Comparison of ENCODE assay signal across 1 cellular context in the genomic region with DNA sequence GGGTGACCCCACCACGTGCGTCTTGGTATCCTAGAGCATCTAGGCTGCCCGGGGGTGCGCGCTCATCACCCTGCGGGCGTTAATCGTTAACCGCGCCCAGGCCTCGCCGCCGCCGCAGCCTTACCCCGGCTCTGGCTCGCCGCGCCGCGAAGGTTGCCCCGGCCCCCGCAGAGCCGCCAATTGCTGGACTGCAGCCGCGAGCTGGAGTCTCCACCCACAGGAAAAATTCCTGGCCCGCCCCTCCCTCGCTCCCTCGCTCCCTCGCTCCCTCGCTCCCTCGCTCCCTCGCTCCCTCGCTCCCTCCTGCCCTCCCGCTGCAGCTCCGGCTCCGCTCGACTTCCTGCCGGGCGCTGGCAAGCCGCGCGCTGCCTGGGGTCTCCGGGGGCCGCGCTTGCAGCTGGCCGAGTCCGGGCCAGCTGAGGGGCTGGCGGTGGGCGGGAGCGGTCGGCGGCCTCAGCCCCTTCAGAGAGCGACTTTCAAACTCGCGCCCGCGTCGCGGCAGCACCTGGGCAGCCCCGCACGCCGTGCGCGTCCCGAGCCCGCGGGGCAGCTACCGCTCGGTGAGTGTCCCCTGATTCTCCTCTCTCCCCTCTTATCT.
TF ChIP-seq lines count a peak whose summit lies in the region.

A gene (plus strand): TSS at position 280 of the 598 bp plus-strand sequence. CDS start 23,208 bp downstream, outside the sequence.

TF ChIP-seq in HepG2, 621 proteins besides CTCF, POLR2A, EP300 and RAD21 (continued from another document and continues in another):
- TF ChIP-seq, protein P1, sequence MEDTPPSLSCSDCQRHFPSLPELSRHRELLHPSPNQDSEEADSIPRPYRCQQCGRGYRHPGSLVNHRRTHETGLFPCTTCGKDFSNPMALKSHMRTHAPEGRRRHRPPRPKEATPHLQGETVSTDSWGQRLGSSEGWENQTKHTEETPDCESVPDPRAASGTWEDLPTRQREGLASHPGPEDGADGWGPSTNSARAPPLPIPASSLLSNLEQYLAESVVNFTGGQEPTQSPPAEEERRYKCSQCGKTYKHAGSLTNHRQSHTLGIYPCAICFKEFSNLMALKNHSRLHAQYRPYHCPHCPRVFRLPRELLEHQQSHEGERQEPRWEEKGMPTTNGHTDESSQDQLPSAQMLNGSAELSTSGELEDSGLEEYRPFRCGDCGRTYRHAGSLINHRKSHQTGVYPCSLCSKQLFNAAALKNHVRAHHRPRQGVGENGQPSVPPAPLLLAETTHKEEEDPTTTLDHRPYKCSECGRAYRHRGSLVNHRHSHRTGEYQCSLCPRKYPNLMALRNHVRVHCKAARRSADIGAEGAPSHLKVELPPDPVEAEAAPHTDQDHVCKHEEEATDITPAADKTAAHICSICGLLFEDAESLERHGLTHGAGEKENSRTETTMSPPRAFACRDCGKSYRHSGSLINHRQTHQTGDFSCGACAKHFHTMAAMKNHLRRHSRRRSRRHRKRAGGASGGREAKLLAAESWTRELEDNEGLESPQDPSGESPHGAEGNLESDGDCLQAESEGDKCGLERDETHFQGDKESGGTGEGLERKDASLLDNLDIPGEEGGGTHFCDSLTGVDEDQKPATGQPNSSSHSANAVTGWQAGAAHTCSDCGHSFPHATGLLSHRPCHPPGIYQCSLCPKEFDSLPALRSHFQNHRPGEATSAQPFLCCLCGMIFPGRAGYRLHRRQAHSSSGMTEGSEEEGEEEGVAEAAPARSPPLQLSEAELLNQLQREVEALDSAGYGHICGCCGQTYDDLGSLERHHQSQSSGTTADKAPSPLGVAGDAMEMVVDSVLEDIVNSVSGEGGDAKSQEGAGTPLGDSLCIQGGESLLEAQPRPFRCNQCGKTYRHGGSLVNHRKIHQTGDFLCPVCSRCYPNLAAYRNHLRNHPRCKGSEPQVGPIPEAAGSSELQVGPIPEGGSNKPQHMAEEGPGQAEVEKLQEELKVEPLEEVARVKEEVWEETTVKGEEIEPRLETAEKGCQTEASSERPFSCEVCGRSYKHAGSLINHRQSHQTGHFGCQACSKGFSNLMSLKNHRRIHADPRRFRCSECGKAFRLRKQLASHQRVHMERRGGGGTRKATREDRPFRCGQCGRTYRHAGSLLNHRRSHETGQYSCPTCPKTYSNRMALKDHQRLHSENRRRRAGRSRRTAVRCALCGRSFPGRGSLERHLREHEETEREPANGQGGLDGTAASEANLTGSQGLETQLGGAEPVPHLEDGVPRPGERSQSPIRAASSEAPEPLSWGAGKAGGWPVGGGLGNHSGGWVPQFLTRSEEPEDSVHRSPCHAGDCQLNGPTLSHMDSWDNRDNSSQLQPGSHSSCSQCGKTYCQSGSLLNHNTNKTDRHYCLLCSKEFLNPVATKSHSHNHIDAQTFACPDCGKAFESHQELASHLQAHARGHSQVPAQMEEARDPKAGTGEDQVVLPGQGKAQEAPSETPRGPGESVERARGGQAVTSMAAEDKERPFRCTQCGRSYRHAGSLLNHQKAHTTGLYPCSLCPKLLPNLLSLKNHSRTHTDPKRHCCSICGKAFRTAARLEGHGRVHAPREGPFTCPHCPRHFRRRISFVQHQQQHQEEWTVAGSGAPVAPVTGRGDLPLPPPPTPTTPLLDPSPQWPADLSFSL (CRISPR knock-in tag; IDR thresholded peaks at IDR 0.05): no peak
- no peak; the same call in 1 of the 2 replicates for TF ChIP-seq ZNF761 (CRISPR knock-in tag; conservative IDR thresholded peaks at IDR 0.05)
- no peak for TF ChIP-seq NR1H2 (CRISPR knock-in tag; IDR thresholded peaks at IDR 0.05; ENCODE audit: borderline replicate concordance, low read depth)
- TF ChIP-seq, protein P2, sequence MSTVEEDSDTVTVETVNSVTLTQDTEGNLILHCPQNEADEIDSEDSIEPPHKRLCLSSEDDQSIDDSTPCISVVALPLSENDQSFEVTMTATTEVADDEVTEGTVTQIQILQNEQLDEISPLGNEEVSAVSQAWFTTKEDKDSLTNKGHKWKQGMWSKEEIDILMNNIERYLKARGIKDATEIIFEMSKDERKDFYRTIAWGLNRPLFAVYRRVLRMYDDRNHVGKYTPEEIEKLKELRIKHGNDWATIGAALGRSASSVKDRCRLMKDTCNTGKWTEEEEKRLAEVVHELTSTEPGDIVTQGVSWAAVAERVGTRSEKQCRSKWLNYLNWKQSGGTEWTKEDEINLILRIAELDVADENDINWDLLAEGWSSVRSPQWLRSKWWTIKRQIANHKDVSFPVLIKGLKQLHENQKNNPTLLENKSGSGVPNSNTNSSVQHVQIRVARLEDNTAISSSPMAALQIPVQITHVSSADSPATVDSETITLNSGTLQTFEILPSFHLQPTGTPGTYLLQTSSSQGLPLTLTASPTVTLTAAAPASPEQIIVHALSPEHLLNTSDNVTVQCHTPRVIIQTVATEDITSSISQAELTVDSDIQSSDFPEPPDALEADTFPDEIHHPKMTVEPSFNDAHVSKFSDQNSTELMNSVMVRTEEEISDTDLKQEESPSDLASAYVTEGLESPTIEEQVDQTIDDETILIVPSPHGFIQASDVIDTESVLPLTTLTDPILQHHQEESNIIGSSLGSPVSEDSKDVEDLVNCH (CRISPR knock-in tag; IDR thresholded peaks at IDR 0.05): no peak
- TF ChIP-seq, protein P3, sequence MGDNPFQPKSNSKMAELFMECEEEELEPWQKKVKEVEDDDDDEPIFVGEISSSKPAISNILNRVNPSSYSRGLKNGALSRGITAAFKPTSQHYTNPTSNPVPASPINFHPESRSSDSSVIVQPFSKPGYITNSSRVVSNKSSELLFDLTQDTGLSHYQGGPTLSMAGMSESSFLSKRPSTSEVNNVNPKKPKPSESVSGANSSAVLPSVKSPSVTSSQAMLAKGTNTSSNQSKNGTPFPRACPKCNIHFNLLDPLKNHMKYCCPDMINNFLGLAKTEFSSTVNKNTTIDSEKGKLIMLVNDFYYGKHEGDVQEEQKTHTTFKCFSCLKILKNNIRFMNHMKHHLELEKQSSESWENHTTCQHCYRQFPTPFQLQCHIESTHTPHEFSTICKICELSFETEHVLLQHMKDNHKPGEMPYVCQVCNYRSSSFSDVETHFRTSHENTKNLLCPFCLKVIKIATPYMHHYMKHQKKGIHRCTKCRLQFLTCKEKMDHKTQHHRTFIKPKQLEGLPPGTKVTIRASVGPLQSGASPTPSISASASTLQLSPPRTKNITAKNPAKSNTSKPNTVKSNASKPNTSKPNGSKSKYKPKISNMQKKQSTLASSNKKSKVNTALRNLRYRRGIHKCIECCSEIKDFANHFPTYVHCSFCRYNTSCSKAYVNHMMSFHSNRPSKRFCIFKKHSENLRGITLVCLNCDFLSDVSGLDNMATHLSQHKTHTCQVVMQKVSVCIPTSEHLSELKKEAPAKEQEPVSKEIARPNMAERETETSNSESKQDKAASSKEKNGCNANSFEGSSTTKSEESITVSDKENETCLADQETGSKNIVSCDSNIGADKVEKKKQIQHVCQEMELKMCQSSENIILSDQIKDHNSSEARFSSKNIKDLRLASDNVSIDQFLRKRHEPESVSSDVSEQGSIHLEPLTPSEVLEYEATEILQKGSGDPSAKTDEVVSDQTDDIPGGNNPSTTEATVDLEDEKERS (CRISPR knock-in tag; IDR thresholded peaks at IDR 0.05): no peak
- TF ChIP-seq FOXK2 (IDR thresholded peaks at IDR 0.05): no peak
- TF ChIP-seq, protein P4, sequence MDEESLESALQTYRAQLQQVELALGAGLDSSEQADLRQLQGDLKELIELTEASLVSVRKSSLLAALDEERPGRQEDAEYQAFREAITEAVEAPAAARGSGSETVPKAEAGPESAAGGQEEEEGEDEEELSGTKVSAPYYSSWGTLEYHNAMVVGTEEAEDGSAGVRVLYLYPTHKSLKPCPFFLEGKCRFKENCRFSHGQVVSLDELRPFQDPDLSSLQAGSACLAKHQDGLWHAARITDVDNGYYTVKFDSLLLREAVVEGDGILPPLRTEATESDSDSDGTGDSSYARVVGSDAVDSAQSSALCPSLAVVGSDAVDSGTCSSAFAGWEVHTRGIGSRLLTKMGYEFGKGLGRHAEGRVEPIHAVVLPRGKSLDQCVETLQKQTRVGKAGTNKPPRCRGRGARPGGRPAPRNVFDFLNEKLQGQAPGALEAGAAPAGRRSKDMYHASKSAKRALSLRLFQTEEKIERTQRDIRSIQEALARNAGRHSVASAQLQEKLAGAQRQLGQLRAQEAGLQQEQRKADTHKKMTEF (CRISPR knock-in tag; IDR thresholded peaks at IDR 0.05): peak; percentile 24; the same call in 1 of the 2 replicates
- no peak for TF ChIP-seq ZNF33A (CRISPR knock-in tag; IDR thresholded peaks at IDR 0.05; ENCODE audit: borderline replicate concordance)
- TF ChIP-seq ZNF224 (CRISPR knock-in tag; IDR thresholded peaks at IDR 0.05): no peak; the same call in 1 of the 2 replicates
- no peak for TF ChIP-seq ZNF20 (CRISPR knock-in tag; IDR thresholded peaks at IDR 0.05)
- TF ChIP-seq, protein P5, sequence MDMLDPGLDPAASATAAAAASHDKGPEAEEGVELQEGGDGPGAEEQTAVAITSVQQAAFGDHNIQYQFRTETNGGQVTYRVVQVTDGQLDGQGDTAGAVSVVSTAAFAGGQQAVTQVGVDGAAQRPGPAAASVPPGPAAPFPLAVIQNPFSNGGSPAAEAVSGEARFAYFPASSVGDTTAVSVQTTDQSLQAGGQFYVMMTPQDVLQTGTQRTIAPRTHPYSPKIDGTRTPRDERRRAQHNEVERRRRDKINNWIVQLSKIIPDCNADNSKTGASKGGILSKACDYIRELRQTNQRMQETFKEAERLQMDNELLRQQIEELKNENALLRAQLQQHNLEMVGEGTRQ (IDR thresholded peaks at IDR 0.05; ENCODE audit: low read depth, low read length): no peak
- TF ChIP-seq, protein P5 (CRISPR knock-in tag; IDR thresholded peaks at IDR 0.05; ENCODE audit: borderline replicate concordance): peak; percentile 30; the same call in 1 of the 2 replicates
- TF ChIP-seq YEATS4 (CRISPR knock-in tag; IDR thresholded peaks at IDR 0.05; ENCODE audit: borderline replicate concordance): peak; percentile 71; the same call in 1 of the 2 replicates
- no peak for TF ChIP-seq RARG (CRISPR knock-in tag; IDR thresholded peaks at IDR 0.05; ENCODE audit: low read depth)
- TF ChIP-seq TCF12 (IDR thresholded peaks at IDR 0.05): no peak
- no peak for TF ChIP-seq TCF12 (CRISPR knock-in tag; IDR thresholded peaks at IDR 0.05)
- no peak for TF ChIP-seq ZKSCAN8 (CRISPR knock-in tag; IDR thresholded peaks at IDR 0.05; ENCODE audit: borderline replicate concordance)
- TF ChIP-seq NR2F2 (IDR thresholded peaks at IDR 0.05; ENCODE audit: borderline replicate concordance, low read depth): no peak
- TF ChIP-seq ZNF431 (CRISPR knock-in tag; IDR thresholded peaks at IDR 0.05; ENCODE audit: borderline replicate concordance, low read depth): no peak
- no peak for TF ChIP-seq ZNF598 (CRISPR knock-in tag; IDR thresholded peaks at IDR 0.05; ENCODE audit: borderline replicate concordance)
- TF ChIP-seq EED (CRISPR knock-in tag; IDR thresholded peaks at IDR 0.05): no peak
- 0 out of 2 replicates have a peak, but pooled peaks have one; percentile 40 for TF ChIP-seq KDM4B (CRISPR knock-in tag; IDR thresholded peaks at IDR 0.05)
- peak; percentile 58; the same call in 1 of the 2 replicates for TF ChIP-seq ZNF501 (CRISPR knock-in tag; IDR thresholded peaks at IDR 0.05)
- TF ChIP-seq FOXC1 (CRISPR knock-in tag; IDR thresholded peaks at IDR 0.05; ENCODE audit: borderline replicate concordance): peak; percentile 87
- no peak for TF ChIP-seq HES4 (CRISPR knock-in tag; IDR thresholded peaks at IDR 0.05; ENCODE audit: borderline replicate concordance)
- TF ChIP-seq, protein P6, sequence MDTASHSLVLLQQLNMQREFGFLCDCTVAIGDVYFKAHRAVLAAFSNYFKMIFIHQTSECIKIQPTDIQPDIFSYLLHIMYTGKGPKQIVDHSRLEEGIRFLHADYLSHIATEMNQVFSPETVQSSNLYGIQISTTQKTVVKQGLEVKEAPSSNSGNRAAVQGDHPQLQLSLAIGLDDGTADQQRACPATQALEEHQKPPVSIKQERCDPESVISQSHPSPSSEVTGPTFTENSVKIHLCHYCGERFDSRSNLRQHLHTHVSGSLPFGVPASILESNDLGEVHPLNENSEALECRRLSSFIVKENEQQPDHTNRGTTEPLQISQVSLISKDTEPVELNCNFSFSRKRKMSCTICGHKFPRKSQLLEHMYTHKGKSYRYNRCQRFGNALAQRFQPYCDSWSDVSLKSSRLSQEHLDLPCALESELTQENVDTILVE (CRISPR knock-in tag; IDR thresholded peaks at IDR 0.05): no peak
- TF ChIP-seq ZNF10 (CRISPR knock-in tag; IDR thresholded peaks at IDR 0.05; ENCODE audit: borderline replicate concordance, low read depth): no peak
- peak; percentile 69; the same call in 1 of the 2 replicates for TF ChIP-seq ZNF563 (CRISPR knock-in tag; IDR thresholded peaks at IDR 0.05)
- no peak for TF ChIP-seq PHF5A (CRISPR knock-in tag; IDR thresholded peaks at IDR 0.05; ENCODE audit: low read depth, unreplicated experiment)
- peak; percentile 73; the same call in 1 of the 2 replicates for TF ChIP-seq SALL1 (CRISPR knock-in tag; IDR thresholded peaks at IDR 0.05)
- TF ChIP-seq, protein P7, sequence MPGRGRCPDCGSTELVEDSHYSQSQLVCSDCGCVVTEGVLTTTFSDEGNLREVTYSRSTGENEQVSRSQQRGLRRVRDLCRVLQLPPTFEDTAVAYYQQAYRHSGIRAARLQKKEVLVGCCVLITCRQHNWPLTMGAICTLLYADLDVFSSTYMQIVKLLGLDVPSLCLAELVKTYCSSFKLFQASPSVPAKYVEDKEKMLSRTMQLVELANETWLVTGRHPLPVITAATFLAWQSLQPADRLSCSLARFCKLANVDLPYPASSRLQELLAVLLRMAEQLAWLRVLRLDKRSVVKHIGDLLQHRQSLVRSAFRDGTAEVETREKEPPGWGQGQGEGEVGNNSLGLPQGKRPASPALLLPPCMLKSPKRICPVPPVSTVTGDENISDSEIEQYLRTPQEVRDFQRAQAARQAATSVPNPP (CRISPR knock-in tag; IDR thresholded peaks at IDR 0.05): no peak
- no peak for TF ChIP-seq SCMH1 (CRISPR knock-in tag; IDR thresholded peaks at IDR 0.05; ENCODE audit: borderline replicate concordance)
- no peak for TF ChIP-seq ZNF879 (CRISPR knock-in tag; IDR thresholded peaks at IDR 0.05)
- no peak; the same call in 1 of the 2 replicates for TF ChIP-seq TARDBP (CRISPR knock-in tag; IDR thresholded peaks at IDR 0.05)
- no peak for TF ChIP-seq HOXA7 (CRISPR knock-in tag; IDR thresholded peaks at IDR 0.05)
- no peak for TF ChIP-seq TAF15 (IDR thresholded peaks at IDR 0.05; ENCODE audit: low read depth, low read length, poor library complexity, severe bottlenecking)
- no peak for TF ChIP-seq ZNF282 (IDR thresholded peaks at IDR 0.05; ENCODE audit: partially characterized antibody)
- TF ChIP-seq ZNF230 (CRISPR knock-in tag; IDR thresholded peaks at IDR 0.05): peak; percentile 75; the same call in 1 of the 2 replicates
- TF ChIP-seq, protein P8, sequence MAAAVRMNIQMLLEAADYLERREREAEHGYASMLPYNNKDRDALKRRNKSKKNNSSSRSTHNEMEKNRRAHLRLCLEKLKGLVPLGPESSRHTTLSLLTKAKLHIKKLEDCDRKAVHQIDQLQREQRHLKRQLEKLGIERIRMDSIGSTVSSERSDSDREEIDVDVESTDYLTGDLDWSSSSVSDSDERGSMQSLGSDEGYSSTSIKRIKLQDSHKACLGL (CRISPR knock-in tag; IDR thresholded peaks at IDR 0.05): 0 out of 2 replicates have a peak, but pooled peaks have one; percentile 28
- TF ChIP-seq ZFP1 (CRISPR knock-in tag; IDR thresholded peaks at IDR 0.05): no peak
- no peak for TF ChIP-seq CENPX (CRISPR knock-in tag; IDR thresholded peaks at IDR 0.05)
- TF ChIP-seq ZNF674 (CRISPR knock-in tag; IDR thresholded peaks at IDR 0.05; ENCODE audit: low read depth): no peak
- no peak; the same call in 1 of the 2 replicates for TF ChIP-seq KLF12 (CRISPR knock-in tag; IDR thresholded peaks at IDR 0.05; ENCODE audit: borderline replicate concordance)
- TF ChIP-seq PCBP2 (optimal IDR thresholded peaks at IDR 0.05; ENCODE audit: low read depth, low read length, poor library complexity, severe bottlenecking): no peak
